In genomic region chr17:4142107-4142900, GRCh38 we compare ENCODE assay signal across 8 cellular contexts. TPM values are rescaled to one million over a fixed set of nuclear protein-coding genes. Genes with fewer than 3 reads are reported as not detected.
DNase-seq lines count a peak whose midpoint lies in the region; ATAC-seq and TF ChIP-seq lines count a peak whose summit lies in the region.

No MANE protein-coding gene starts in this region.

- peaks cover 53% of the 10 kb centered on the region for H3K79me2 ChIP-seq in neural progenitor cell (ENCODE audit: low read depth)

- peak overlapping the region; percentile 81 to 97 (median 93) for H3K27ac ChIP-seq in BLaER1 treated with 17β-estradiol and CSF1 and Interleukin-3, amounts not matched to agents 10 nM and 100 nM
- H3K27ac ChIP-seq in esophagus squamous epithelium (peak overlapping the region; percentile 95 to 100 (median 98)), neural progenitor cell (no peak overlapping the region)

- peak overlapping the region; percentile 52 for H2AFZ ChIP-seq in neural progenitor cell (replicated peaks)

- H3K9ac ChIP-seq in BLaER1 treated with 17β-estradiol and CSF1 and Interleukin-3, amounts not matched to agents 10 nM and 100 nM: peak overlapping the region; percentile 90 to 97 (median 93)
- H3K9ac ChIP-seq in neural progenitor cell: peak overlapping the region; percentile 36

- H3K27ac Mint-ChIP-seq in activated CD8-positive, alpha-beta T cell treated with anti-CD3 and anti-CD28 coated beads, Interleukin-2, amount 10 ng/mL, durations not matched to agents 7 days and 5 days: peak overlapping the region; percentile 100
- peak overlapping the region; percentile 81 for H3K27ac Mint-ChIP-seq in neural progenitor cell

- H3K4me3 Mint-ChIP-seq in activated CD8-positive, alpha-beta T cell treated with anti-CD3 and anti-CD28 coated beads, Interleukin-2, amount 10 ng/mL, durations not matched to agents 7 days and 5 days: peak overlapping the region; percentile 96
- H3K4me3 Mint-ChIP-seq in neural progenitor cell: peak overlapping the region; percentile 97

- no peaks in the 10 kb centered on the region for H3K27me3 ChIP-seq in BLaER1 treated with 17β-estradiol and CSF1 and Interleukin-3, amounts not matched to agents 10 nM and 100 nM
- H3K27me3 ChIP-seq in esophagus squamous epithelium (no peaks in the 10 kb centered on the region), neural progenitor cell (no peaks in the 10 kb centered on the region)

- POLR2A ChIA-PET in activated CD8-positive, alpha-beta T cell treated with anti-CD3 and anti-CD28 coated beads, Interleukin-2, amount 10 ng/mL, durations not matched to agents 7 days and 5 days (lab: Charles Lee): interaction anchor here (0.7 to 4.8 kb wide), 13 partner anchors 10 to 1112 kb away, joined by 3 to 47 read pairs (median 5); partner anchors contain the start of genes ANKFY1, ATP2A3, SPNS3 and UBE2G1

- intact Hi-C loops in esophagus squamous epithelium (cut with DNase I): no loop called here

- peaks cover 38 to 55% (median 54%) of the 10 kb centered on the region in 11 experiments; a peak in 20 of 22 replicates for H4K20me1 ChIP-seq in BLaER1 treated with 17β-estradiol and CSF1 and Interleukin-3, amounts not matched to agents 10 nM and 100 nM
- H4K20me1 ChIP-seq in neural progenitor cell (ENCODE audit: low read depth): peaks cover 12% of the 10 kb centered on the region

- no peaks in the 10 kb centered on the region for H3K9me3 ChIP-seq in BLaER1 treated with 17β-estradiol and CSF1 and Interleukin-3, amounts not matched to agents 10 nM and 100 nM (replicated peaks in 1 of 11)
- H3K9me3 ChIP-seq in esophagus squamous epithelium: no peaks in the 10 kb centered on the region
- H3K9me3 ChIP-seq in neural progenitor cell (ENCODE audit: low read depth): no peaks in the 10 kb centered on the region

- WGBS in esophagus squamous epithelium, 2 donors: 20 to 22% methylated on average over 5 to 8 of the region's 56 CpGs

- peaks cover 11 to 31% (median 24%) of the 10 kb centered on the region in 11 experiments; a peak in 18 of 22 replicates for H3K36me3 ChIP-seq in BLaER1 treated with 17β-estradiol and CSF1 and Interleukin-3, amounts not matched to agents 10 nM and 100 nM
- H3K36me3 ChIP-seq in esophagus squamous epithelium (peaks cover 0 to 6% (median 0%) of the 10 kb centered on the region in 3 donors), neural progenitor cell (no peaks in the 10 kb centered on the region)

- peaks cover 7% of the 10 kb centered on the region for H3K36me3 Mint-ChIP-seq in activated CD8-positive, alpha-beta T cell treated with anti-CD3 and anti-CD28 coated beads, Interleukin-2, amount 10 ng/mL, durations not matched to agents 7 days and 5 days (ENCODE audit: low read depth)
- H3K36me3 Mint-ChIP-seq in neural progenitor cell: no peaks in the 10 kb centered on the region

- peak overlapping the region; percentile 84 to 100 (median 92) for H3K4me3 ChIP-seq in BLaER1 treated with 17β-estradiol and CSF1 and Interleukin-3, amounts not matched to agents 10 nM and 100 nM
- H3K4me3 ChIP-seq in esophagus squamous epithelium: peak overlapping the region; percentile 73 to 100 (median 90)
- peak overlapping the region; percentile 94 for H3K4me3 ChIP-seq in neural progenitor cell

- H3K4me1 Mint-ChIP-seq in activated CD8-positive, alpha-beta T cell treated with anti-CD3 and anti-CD28 coated beads, Interleukin-2, amount 10 ng/mL, durations not matched to agents 7 days and 5 days (ENCODE audit: low read depth): peaks cover 51% of the 10 kb centered on the region
- peaks cover 15% of the 10 kb centered on the region for H3K4me1 Mint-ChIP-seq in neural progenitor cell

- DNase-seq in HT-29 (ENCODE audit: low spot score) (peak; percentile 25), esophagus squamous epithelium (lab: John Stamatoyannopoulos, UW) (no peak), neural progenitor cell (ENCODE audit: low spot score) (peak; percentile 75), ureter (ENCODE audit: low spot score) (peak; percentile 54), putamen (ENCODE audit: low spot score) (no peak)
- peak; percentile 54 for DNase-seq in activated CD8-positive, alpha-beta T cell treated with anti-CD3 and anti-CD28 coated beads, Interleukin-2, amount 10 ng/mL, durations not matched to agents 7 days and 5 days

- no peak for TF ChIP-seq CTCF in esophagus squamous epithelium (IDR thresholded peaks at IDR 0.05)
- TF ChIP-seq CTCF in neural progenitor cell (IDR thresholded peaks at IDR 0.05): no peak

- no peaks in the 10 kb centered on the region for H3K27me3 Mint-ChIP-seq in activated CD8-positive, alpha-beta T cell treated with anti-CD3 and anti-CD28 coated beads, Interleukin-2, amount 10 ng/mL, durations not matched to agents 7 days and 5 days (ENCODE audit: low read depth)
- H3K27me3 Mint-ChIP-seq in neural progenitor cell (ENCODE audit: insufficient read depth, low read depth): peaks cover 2% of the 10 kb centered on the region

- no peak for TF ChIP-seq POLR2A in esophagus squamous epithelium (IDR thresholded peaks at IDR 0.05)

- H3K4me2 ChIP-seq in BLaER1 treated with 17β-estradiol and CSF1 and Interleukin-3, amounts not matched to agents 10 nM and 100 nM: peak overlapping the region; percentile 88 to 98 (median 92)
- H3K4me2 ChIP-seq in neural progenitor cell: peak overlapping the region; percentile 86

- peak; percentile 11 for ATAC-seq in GM19455 (IDR thresholded peaks at IDR 0.05; ENCODE audit: unreplicated experiment)
- peak; percentile 25 for ATAC-seq in activated CD8-positive, alpha-beta T cell treated with anti-CD3 and anti-CD28 coated beads, Interleukin-2, amount 10 ng/mL, durations not matched to agents 7 days and 5 days

- H3F3A ChIP-seq in neural progenitor cell (ENCODE audit: low read depth): peaks cover 10% of the 10 kb centered on the region

- CTCF ChIA-PET in activated CD8-positive, alpha-beta T cell treated with anti-CD3 and anti-CD28 coated beads, Interleukin-2, amount 10 ng/mL, durations not matched to agents 7 days and 5 days (lab: Charles Lee): interaction anchor here (0.6 to 2.6 kb wide), 4 partner anchors 12 to 298 kb away, joined by 4 to 7 read pairs (median 4); no protein-coding TSS in a partner anchor

- H3K4me1 ChIP-seq in BLaER1 treated with 17β-estradiol and CSF1 and Interleukin-3, amounts not matched to agents 10 nM and 100 nM: peaks cover 29 to 46% (median 39%) of the 10 kb centered on the region in 10 experiments
- peaks cover 5 to 65% (median 38%) of the 10 kb centered on the region in 3 donors for H3K4me1 ChIP-seq in esophagus squamous epithelium
- peaks cover 8% of the 10 kb centered on the region for H3K4me1 ChIP-seq in neural progenitor cell

- H3K9me3 Mint-ChIP-seq in activated CD8-positive, alpha-beta T cell treated with anti-CD3 and anti-CD28 coated beads, Interleukin-2, amount 10 ng/mL, durations not matched to agents 7 days and 5 days (ENCODE audit: insufficient read depth): no peaks in the 10 kb centered on the region
- H3K9me3 Mint-ChIP-seq in neural progenitor cell: no peaks in the 10 kb centered on the region

RNA-seq across cellular contexts. Expression of gene ZZEF1, which starts 0.5 kb away (rescaled TPM):
- 14.0 and 18.0 TPM in 2 replicates for total RNA-seq in HT-29 (2014; rRNA removed; shearing (Covaris generic))
- 10 to 100 TPM; 54.1 to 55.3 TPM for total RNA-seq in activated CD8-positive, alpha-beta T cell treated with anti-CD3 and anti-CD28 coated beads, Interleukin-2, amount 10 ng/mL, durations not matched to agents 7 days and 5 days
- total RNA-seq in esophagus squamous epithelium: 10 to 100 TPM; 24.8 to 72.9 (median 36.4) TPM
- 10.8 and 17.3 TPM in 2 replicates for total RNA-seq in neural progenitor cell (ENCODE audit: low replicate concordance)
- 98.2 TPM for total RNA-seq in ureter

RNA-seq across cellular contexts. Expression of gene CYB5D2, which starts 0.7 kb away (rescaled TPM):
- total RNA-seq in HT-29 (2014; rRNA removed; shearing (Covaris generic)): 12.4 and 15.2 TPM in 2 replicates
- total RNA-seq in activated CD8-positive, alpha-beta T cell treated with anti-CD3 and anti-CD28 coated beads, Interleukin-2, amount 10 ng/mL, durations not matched to agents 7 days and 5 days: 1 to 10 TPM; 4.6 to 5.8 TPM
- total RNA-seq in esophagus squamous epithelium (10 to 100 TPM; 15.4 to 21.0 (median 18.3) TPM), neural progenitor cell (ENCODE audit: low replicate concordance) (7.4 and 22.5 TPM in 2 replicates), ureter (26.7 TPM)

Comparison
In these comparisons a context has a peak if more than half of its experiments do, and no peak if none do; other contexts are left out.
1. DNase-seq: peak in HT-29 (single experiment), activated CD8-positive, alpha-beta T cell treated with anti-CD3 and anti-CD28 coated beads, Interleukin-2, amount 10 ng/mL, durations not matched to agents 7 days and 5 days (single experiment), neural progenitor cell (single experiment) and ureter (single experiment); none in esophagus squamous epithelium (single experiment) and putamen (single experiment).
2. Peak in every context shown above with its lines, with median percentiles within 50 percentile points of each other: H3K4me3 ChIP-seq.